ENCODE assay signal across 8 cellular contexts in the genomic region with DNA sequence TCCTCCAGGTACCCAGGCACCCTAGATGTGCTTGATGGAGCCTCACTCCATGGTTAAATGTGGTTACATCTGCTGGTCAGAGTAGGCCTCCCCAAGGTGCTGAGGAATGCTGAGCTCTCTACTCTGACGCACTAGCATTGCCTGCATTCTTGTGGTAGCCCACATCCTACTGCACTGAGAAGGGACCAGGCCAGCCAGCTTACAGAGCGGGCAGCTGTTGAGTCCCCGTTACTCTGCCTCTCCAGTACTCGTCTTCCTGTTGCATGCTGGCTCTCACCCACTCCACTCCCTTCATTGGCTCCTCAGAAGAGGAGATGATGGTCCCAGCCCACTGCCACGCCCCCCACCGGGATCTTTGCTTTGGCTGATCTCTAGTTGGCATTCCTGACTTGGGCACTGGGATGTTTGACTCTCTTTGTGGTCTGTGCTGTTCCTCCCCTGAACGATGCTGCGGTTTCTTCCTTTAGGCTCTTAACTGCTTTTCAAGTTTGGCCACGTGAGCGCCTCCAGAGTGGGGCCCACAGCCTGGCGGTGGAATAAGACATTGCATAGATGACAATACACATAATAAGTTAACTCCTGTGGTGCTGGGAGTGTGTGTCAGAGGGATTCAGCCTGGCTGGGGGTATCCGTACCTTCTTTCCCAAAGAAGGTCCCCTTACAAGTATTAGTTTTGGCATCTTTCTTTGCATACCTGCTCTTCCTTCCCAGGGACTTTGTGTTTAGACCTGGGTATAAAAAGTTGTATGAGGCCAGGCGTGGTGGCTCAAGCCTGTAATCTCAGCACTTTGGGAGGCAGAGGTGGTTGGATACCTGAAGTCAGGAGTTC. TPM values are rescaled to one million over a fixed set of nuclear protein-coding genes. Genes with fewer than 3 reads are reported as not detected.
DNase-seq lines count a peak whose midpoint lies in the region; ATAC-seq and TF ChIP-seq lines count a peak whose summit lies in the region.

No MANE protein-coding gene starts in this region.

- peaks cover 34% of the 10 kb centered on the region for H3K4me1 ChIP-seq in adipocyte (ENCODE audit: control insufficient read depth, insufficient read depth, low read length)

- no peaks in the 10 kb centered on the region for H3K27me3 Mint-ChIP-seq in memory B cell
- H3K27me3 Mint-ChIP-seq in stimulated activated naive B cell treated with anti-CD40 and anti-IgM and Interleukin-4, amounts not matched to agents 10 μg/mL and 1 μg/mL and 100 μg/mL, for 72 hours = peaks cover 4 to 13% of the 10 kb centered on the region in 2 donors

- no peak for TF ChIP-seq CTCF in GM13977 (IDR thresholded peaks at IDR 0.05; ENCODE audit: extremely low read depth, insufficient read depth, missing control alignments)

- peaks cover 4% of the 10 kb centered on the region for H3K4me1 Mint-ChIP-seq in memory B cell
- peaks cover 9 to 16% of the 10 kb centered on the region in 2 donors for H3K4me1 Mint-ChIP-seq in stimulated activated naive B cell treated with anti-CD40 and anti-IgM and Interleukin-4, amounts not matched to agents 10 μg/mL and 1 μg/mL and 100 μg/mL, for 72 hours

- no peaks in the 10 kb centered on the region for H3K9me3 Mint-ChIP-seq in memory B cell
- peaks cover 0 to 3% of the 10 kb centered on the region in 2 donors for H3K9me3 Mint-ChIP-seq in stimulated activated naive B cell treated with anti-CD40 and anti-IgM and Interleukin-4, amounts not matched to agents 10 μg/mL and 1 μg/mL and 100 μg/mL, for 72 hours

- H3K4me3 Mint-ChIP-seq in memory B cell = no peak overlapping the region
- peak overlapping the region; percentile 3 to 43 for H3K4me3 Mint-ChIP-seq in stimulated activated naive B cell treated with anti-CD40 and anti-IgM and Interleukin-4, amounts not matched to agents 10 μg/mL and 1 μg/mL and 100 μg/mL, for 72 hours

- peaks cover 14% of the 10 kb centered on the region for H3K36me3 ChIP-seq in adipocyte (ENCODE audit: control insufficient read depth, insufficient read depth, low read length, severe bottlenecking)
- no peaks in the 10 kb centered on the region for H3K36me3 ChIP-seq in H7 (replicated peaks; ENCODE audit: control insufficient read depth, insufficient read depth, low read length)

- H3K27ac Mint-ChIP-seq in memory B cell = no peak overlapping the region
- H3K27ac Mint-ChIP-seq in stimulated activated naive B cell treated with anti-CD40 and anti-IgM and Interleukin-4, amounts not matched to agents 10 μg/mL and 1 μg/mL and 100 μg/mL, for 72 hours = peak overlapping the region; percentile 48

- peaks cover 6% of the 10 kb centered on the region for H3K36me3 Mint-ChIP-seq in memory B cell
- no peaks in the 10 kb centered on the region for H3K36me3 Mint-ChIP-seq in stimulated activated naive B cell treated with anti-CD40 and anti-IgM and Interleukin-4, amounts not matched to agents 10 μg/mL and 1 μg/mL and 100 μg/mL, for 72 hours

- H3K9ac ChIP-seq in adipocyte (ENCODE audit: low read length) = peak overlapping the region; percentile 69

- peak; percentile 39 for DNase-seq in GM13977 (ENCODE audit: low spot score)
- DNase-seq in SW480 (ENCODE audit: low spot score) = peak; percentile 100
- peak; percentile 98 for DNase-seq in adipocyte (ENCODE audit: low read depth)
- DNase-seq in memory B cell (ENCODE audit: low spot score in 2 of 2) = no peak
- DNase-seq in stimulated activated naive B cell treated with anti-CD40 and anti-IgM and Interleukin-4, amounts not matched to agents 10 μg/mL and 1 μg/mL and 100 μg/mL, for 72 hours = peak; percentile 48
- no peak for DNase-seq in H7
- DNase-seq in DMS 273 treated with DMSO at 0.1 percent for 48 hours (lab: John Stamatoyannopoulos, UW) = no peak

- H3K27me3 ChIP-seq in adipocyte (replicated peaks; ENCODE audit: control insufficient read depth, insufficient read depth, low read length) = no peaks in the 10 kb centered on the region
- H3K27me3 ChIP-seq in H7 (ENCODE audit: control insufficient read depth, insufficient read depth, low read length) = peaks cover 2% of the 10 kb centered on the region; the same call in 1 of the 2 replicates

- peak overlapping the region; percentile 43 for H3K4me3 ChIP-seq in adipocyte (ENCODE audit: low read length)
- H3K4me3 ChIP-seq in H7 (ENCODE audit: insufficient read depth, low read depth, low read length) = no peak overlapping the region

- in situ Hi-C loops in GM13977 (cut with MboI; ENCODE audit: low pct_unique_long_range_greater_than_20kb, low sequenced_read_pairs, unreplicated experiment) = no loop called here

- ATAC-seq in HG03175 (IDR thresholded peaks at IDR 0.05; ENCODE audit: unreplicated experiment) (peak; percentile 79), memory B cell (ENCODE audit: low read depth) (peak; percentile 44)
- peak; percentile 96 to 97 for ATAC-seq in stimulated activated naive B cell treated with anti-CD40 and anti-IgM and Interleukin-4, amounts not matched to agents 10 μg/mL and 1 μg/mL and 100 μg/mL, for 72 hours (replicated peaks)

- H3K9me3 ChIP-seq in adipocyte (ENCODE audit: control insufficient read depth, low read length) = no peaks in the 10 kb centered on the region

RNA-seq across cellular contexts. Expression of a gene that starts 18.6 kb away (rescaled TPM):
- 0.96 and 2.5 TPM in 2 replicates for total RNA-seq in H7 (2014; rRNA removed; shearing (Covaris generic))

Comparison
In these comparisons a context has a peak if more than half of its experiments do, and no peak if none do; other contexts are left out.
1. DNase-seq: peak in GM13977 (single experiment), SW480 (single experiment), adipocyte (single experiment) and stimulated activated naive B cell treated with anti-CD40 and anti-IgM and Interleukin-4, amounts not matched to agents 10 μg/mL and 1 μg/mL and 100 μg/mL, for 72 hours (single experiment); none in memory B cell (0 of 2), H7 (single experiment) and DMS 273 treated with DMSO at 0.1 percent for 48 hours (single experiment).
2. ATAC-seq: peak in every context shown above with its lines; median percentile 96 in stimulated activated naive B cell treated with anti-CD40 and anti-IgM and Interleukin-4, amounts not matched to agents 10 μg/mL and 1 μg/mL and 100 μg/mL, for 72 hours; 79 in HG03175; 44 in memory B cell.